Comparison of ENCODE assay signal across 1 cellular context in the genomic region with DNA sequence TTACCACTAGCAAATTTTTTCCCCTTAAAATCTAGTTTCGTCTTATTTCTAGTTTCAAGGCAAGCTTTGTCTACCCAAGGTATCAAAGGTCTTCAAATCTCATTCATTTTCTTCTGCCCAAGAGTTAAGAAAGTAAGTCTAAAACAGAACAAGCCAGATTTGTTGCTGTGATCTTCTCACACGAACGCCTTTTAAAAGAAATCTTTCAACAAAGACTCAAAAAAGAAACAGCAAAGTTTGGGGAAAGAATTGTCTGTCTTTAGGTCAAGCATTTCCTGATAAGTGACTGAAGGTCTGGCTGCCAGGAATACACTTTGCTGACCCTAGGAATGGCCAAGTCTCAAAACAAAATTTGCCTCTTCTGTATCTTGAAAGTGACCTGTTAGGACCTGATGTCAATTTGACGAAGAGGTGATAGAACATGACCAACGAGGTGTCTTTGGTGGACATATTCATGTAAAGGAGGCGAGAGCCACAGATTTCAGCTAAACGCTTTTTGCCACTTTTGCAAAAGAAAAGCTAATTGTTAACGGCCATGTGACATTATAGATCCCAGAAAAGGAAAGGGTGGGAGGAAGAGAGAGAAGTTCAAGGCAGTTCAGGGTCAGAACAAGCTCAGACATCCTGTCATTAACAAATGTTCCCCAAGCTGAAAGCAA.
A peak's percentile ranks its signal among the peaks of the same experiment; 100 is the strongest.
TF ChIP-seq lines count a peak whose summit lies in the region.

No MANE protein-coding gene starts in this region.

TF ChIP-seq in K562, 482 proteins besides CTCF, POLR2A, EP300 and RAD21 (continued from another document):
- TF ChIP-seq, protein P1, sequence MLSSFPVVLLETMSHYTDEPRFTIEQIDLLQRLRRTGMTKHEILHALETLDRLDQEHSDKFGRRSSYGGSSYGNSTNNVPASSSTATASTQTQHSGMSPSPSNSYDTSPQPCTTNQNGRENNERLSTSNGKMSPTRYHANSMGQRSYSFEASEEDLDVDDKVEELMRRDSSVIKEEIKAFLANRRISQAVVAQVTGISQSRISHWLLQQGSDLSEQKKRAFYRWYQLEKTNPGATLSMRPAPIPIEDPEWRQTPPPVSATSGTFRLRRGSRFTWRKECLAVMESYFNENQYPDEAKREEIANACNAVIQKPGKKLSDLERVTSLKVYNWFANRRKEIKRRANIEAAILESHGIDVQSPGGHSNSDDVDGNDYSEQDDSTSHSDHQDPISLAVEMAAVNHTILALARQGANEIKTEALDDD (IDR thresholded peaks at IDR 0.05): no peak
- TF ChIP-seq, protein P2, sequence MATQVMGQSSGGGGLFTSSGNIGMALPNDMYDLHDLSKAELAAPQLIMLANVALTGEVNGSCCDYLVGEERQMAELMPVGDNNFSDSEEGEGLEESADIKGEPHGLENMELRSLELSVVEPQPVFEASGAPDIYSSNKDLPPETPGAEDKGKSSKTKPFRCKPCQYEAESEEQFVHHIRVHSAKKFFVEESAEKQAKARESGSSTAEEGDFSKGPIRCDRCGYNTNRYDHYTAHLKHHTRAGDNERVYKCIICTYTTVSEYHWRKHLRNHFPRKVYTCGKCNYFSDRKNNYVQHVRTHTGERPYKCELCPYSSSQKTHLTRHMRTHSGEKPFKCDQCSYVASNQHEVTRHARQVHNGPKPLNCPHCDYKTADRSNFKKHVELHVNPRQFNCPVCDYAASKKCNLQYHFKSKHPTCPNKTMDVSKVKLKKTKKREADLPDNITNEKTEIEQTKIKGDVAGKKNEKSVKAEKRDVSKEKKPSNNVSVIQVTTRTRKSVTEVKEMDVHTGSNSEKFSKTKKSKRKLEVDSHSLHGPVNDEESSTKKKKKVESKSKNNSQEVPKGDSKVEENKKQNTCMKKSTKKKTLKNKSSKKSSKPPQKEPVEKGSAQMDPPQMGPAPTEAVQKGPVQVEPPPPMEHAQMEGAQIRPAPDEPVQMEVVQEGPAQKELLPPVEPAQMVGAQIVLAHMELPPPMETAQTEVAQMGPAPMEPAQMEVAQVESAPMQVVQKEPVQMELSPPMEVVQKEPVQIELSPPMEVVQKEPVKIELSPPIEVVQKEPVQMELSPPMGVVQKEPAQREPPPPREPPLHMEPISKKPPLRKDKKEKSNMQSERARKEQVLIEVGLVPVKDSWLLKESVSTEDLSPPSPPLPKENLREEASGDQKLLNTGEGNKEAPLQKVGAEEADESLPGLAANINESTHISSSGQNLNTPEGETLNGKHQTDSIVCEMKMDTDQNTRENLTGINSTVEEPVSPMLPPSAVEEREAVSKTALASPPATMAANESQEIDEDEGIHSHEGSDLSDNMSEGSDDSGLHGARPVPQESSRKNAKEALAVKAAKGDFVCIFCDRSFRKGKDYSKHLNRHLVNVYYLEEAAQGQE (CRISPR knock-in tag; IDR thresholded peaks at IDR 0.05; ENCODE audit: low read depth): no peak
- TF ChIP-seq CEBPG (CRISPR knock-in tag; IDR thresholded peaks at IDR 0.05) (no peak), CEBPG (tag; conservative IDR thresholded peaks at IDR 0.05 in 1 of 2, IDR thresholded peaks at IDR 0.05 in 1 of 2) (no peak), ZNF212 (CRISPR knock-in tag; IDR thresholded peaks at IDR 0.05) (no peak), ZBTB8A (IDR thresholded peaks at IDR 0.05; ENCODE audit: partially characterized antibody) (no peak), LARP7 (IDR thresholded peaks at IDR 0.05) (0 out of 2 replicates have a peak, but pooled peaks have one; percentile 27), HNRNPUL1 (IDR thresholded peaks at IDR 0.05; ENCODE audit: low read length) (no peak), SIN3A (IDR thresholded peaks at IDR 0.05; ENCODE audit: borderline replicate concordance in 2 of 2, control insufficient read depth in 1 of 2, low read depth in 2 of 2, low read length in 2 of 2) (no peak), BRCA1 (IDR thresholded peaks at IDR 0.05) (no peak), BRCA1 (CRISPR knock-in tag; IDR thresholded peaks at IDR 0.05) (no peak), ARHGAP35 (IDR thresholded peaks at IDR 0.05; ENCODE audit: partially characterized antibody) (no peak), NR1H2 (CRISPR knock-in tag; IDR thresholded peaks at IDR 0.05) (no peak)
- TF ChIP-seq, protein P3, sequence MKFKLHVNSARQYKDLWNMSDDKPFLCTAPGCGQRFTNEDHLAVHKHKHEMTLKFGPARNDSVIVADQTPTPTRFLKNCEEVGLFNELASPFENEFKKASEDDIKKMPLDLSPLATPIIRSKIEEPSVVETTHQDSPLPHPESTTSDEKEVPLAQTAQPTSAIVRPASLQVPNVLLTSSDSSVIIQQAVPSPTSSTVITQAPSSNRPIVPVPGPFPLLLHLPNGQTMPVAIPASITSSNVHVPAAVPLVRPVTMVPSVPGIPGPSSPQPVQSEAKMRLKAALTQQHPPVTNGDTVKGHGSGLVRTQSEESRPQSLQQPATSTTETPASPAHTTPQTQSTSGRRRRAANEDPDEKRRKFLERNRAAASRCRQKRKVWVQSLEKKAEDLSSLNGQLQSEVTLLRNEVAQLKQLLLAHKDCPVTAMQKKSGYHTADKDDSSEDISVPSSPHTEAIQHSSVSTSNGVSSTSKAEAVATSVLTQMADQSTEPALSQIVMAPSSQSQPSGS (CRISPR knock-in tag; IDR thresholded peaks at IDR 0.05): no peak
- TF ChIP-seq, protein P4, sequence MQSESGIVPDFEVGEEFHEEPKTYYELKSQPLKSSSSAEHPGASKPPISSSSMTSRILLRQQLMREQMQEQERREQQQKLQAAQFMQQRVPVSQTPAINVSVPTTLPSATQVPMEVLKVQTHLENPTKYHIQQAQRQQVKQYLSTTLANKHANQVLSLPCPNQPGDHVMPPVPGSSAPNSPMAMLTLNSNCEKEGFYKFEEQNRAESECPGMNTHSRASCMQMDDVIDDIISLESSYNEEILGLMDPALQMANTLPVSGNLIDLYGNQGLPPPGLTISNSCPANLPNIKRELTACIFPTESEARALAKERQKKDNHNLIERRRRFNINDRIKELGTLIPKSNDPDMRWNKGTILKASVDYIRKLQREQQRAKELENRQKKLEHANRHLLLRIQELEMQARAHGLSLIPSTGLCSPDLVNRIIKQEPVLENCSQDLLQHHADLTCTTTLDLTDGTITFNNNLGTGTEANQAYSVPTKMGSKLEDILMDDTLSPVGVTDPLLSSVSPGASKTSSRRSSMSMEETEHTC (IDR thresholded peaks at IDR 0.05): no peak
